Comparison of ENCODE assay signal across 24 cellular contexts in genomic region chr11:98365185-98365584, GRCh38.
A peak's percentile ranks its signal among the peaks of the same experiment; 100 is the strongest.
DNase-seq lines count a peak whose midpoint lies in the region; ATAC-seq and FAIRE-seq lines count a peak whose summit lies in the region.
"Had no signal": no experiment of that assay in that cellular context is flagged by ENCODE, and none has a peak within 500 bp of the region (broad histone marks: within the 10 kb centered on the region; RNA-seq: fewer than 3 reads in every experiment).

No MANE protein-coding gene starts in this region.

- peak; percentile 54 for FAIRE-seq in RCC 7860 (lab: Jason Lieb, UNC)
- FAIRE-seq: A204.1, G401.6, GM12892, HepG2 had no signal

- in situ Hi-C loops in ACHN (cut with HindIII; ENCODE audit: low pct_ligation_motif_present, low pct_unique_long_range_greater_than_20kb, low sequenced_read_pairs): no loop called here

- intact Hi-C loops in sciatic nerve (cut with DNase I): no loop called here

- DNase-seq in ACHN (peak; percentile 42), HS-5 (ENCODE audit: low read depth) (peak; percentile 30), RCC 7860 (ENCODE audit: low spot score) (no peak), kidney glomerular epithelial cell (lab: John Stamatoyannopoulos, UW) (peak; percentile 0), sciatic nerve (ENCODE audit: low spot score) (no peak), GM19240 (ENCODE audit: insufficient read length, low spot score) (no peak), HK-2 (ENCODE audit: unreplicated experiment) (no peak)
- DNase-seq in stimulated activated CD8-positive, alpha-beta memory T cell treated with anti-CD3 and anti-CD28 coated beads, Interleukin-4, amount 100 ng/mL, for 48 hours: no peak
- DNase-seq: BE2C, DND-41, KBM-7, NCI-H1105, NCI-H2029 treated with DMSO at 0.1 percent for 48 hours, NCI-H2171, NCI-H345, NCI-H524 treated with DMSO at 0.1 percent for 48 hours, NCI-H82, SIG-M5, T-cell had no signal

- ATAC-seq in sciatic nerve: no peak
- ATAC-seq: GM23338, HepG2, T-cell had no signal

Comparison
In these comparisons a context has a peak if more than half of its experiments do, and no peak if none do; other contexts are left out.
1. DNase-seq: peak in ACHN (single experiment), HS-5 (single experiment) and kidney glomerular epithelial cell (single experiment); none in RCC 7860 (single experiment), stimulated activated CD8-positive, alpha-beta memory T cell treated with anti-CD3 and anti-CD28 coated beads, Interleukin-4, amount 100 ng/mL, for 48 hours (single experiment), sciatic nerve (single experiment), GM19240 (single experiment) and HK-2 (single experiment).